In the genomic region with DNA sequence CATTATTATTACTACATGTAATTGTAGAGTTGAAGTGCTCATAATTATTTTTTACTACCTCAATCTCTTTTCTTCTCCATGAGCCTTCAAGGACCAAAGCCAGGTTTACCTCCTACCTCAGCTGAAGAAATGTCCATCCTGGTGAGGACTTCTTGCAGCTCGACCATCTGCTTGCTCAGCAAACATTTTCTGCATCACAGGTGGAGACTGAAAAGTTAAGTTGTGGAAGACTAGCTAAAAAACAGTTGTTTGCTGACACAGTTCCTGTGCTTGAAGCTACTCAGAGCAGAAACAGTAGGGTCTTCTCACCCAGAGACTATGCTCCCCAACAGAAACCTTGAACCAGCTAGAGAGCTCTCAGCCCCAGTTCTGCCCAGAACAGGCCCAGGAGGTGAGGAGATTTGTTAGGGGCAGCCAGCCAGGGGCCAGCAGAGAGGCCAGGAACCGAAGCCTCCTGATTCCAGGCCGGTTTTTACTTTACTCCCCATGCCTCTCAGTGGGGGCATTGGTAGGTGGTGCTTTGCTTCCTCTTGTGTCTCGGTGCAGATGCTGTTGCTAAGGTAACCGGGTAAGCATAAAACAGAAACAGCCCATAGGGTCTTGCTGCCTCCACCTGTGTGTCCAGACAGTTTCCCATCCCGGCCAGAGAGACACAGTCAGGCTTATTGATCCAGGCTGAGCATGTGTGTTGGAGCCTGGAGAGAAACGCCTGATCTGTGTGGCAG, we compare ENCODE assay signal across 9 cellular contexts. TPM values are rescaled to one million over a fixed set of nuclear protein-coding genes. Genes with fewer than 3 reads are reported as not detected.
A peak's percentile ranks its signal among the peaks of the same experiment; 100 is the strongest.
DNase-seq lines count a peak whose midpoint lies in the region; ATAC-seq and TF ChIP-seq lines count a peak whose summit lies in the region.
"Had no signal": no experiment of that assay in that cellular context is flagged by ENCODE, and none has a peak within 500 bp of the region (broad histone marks: within the 10 kb centered on the region; RNA-seq: fewer than 3 reads in every experiment).

No MANE protein-coding gene starts in this region.

- H3K4me1 ChIP-seq in hepatocyte (ENCODE audit: insufficient read depth), result peaks cover 21% of the 10 kb centered on the region
- no peaks in the 10 kb centered on the region for H3K4me1 ChIP-seq in tibial artery
- peaks cover 0 to 24% (median 0%) of the 10 kb centered on the region in 3 donors for H3K4me1 ChIP-seq in gastroesophageal sphincter

- no peaks in the 10 kb centered on the region for H3K9me3 ChIP-seq in KOPT-K1 (ENCODE audit: insufficient read depth, low read length, poor library complexity, severe bottlenecking)
- H3K9me3 ChIP-seq in hepatocyte (ENCODE audit: low read depth), result no peaks in the 10 kb centered on the region
- no peaks in the 10 kb centered on the region for H3K9me3 ChIP-seq in tibial artery
- no peaks in the 10 kb centered on the region for H3K9me3 ChIP-seq in gastroesophageal sphincter
- H3K9me3 ChIP-seq: neutrophil had no signal

- no peak overlapping the region for H3K4me2 ChIP-seq in hepatocyte

- H3K4me3 ChIP-seq in hepatocyte (no peak overlapping the region), tibial artery (no peak overlapping the region), gastroesophageal sphincter (no peak overlapping the region)

- intact Hi-C loops in tibial artery (cut with DNase I; ENCODE audit: low total_unique reads), result no loop called here

- no peaks in the 10 kb centered on the region for H3K27me3 ChIP-seq in hepatocyte
- H3K27me3 ChIP-seq in tibial artery, result no peaks in the 10 kb centered on the region
- H3K27me3 ChIP-seq in gastroesophageal sphincter, result no peaks in the 10 kb centered on the region
- H3K27me3 ChIP-seq: neutrophil had no signal

- H2AFZ ChIP-seq in hepatocyte, result no peak overlapping the region

- no peaks in the 10 kb centered on the region for H3K9me2 ChIP-seq in hepatocyte (replicated peaks; ENCODE audit: insufficient read depth)

- H3K36me3 ChIP-seq in KOPT-K1 (ENCODE audit: insufficient read depth, low read length) (no peaks in the 10 kb centered on the region), hepatocyte (replicated peaks; ENCODE audit: insufficient read depth, low read depth) (no peaks in the 10 kb centered on the region), tibial artery (no peaks in the 10 kb centered on the region), gastroesophageal sphincter (no peaks in the 10 kb centered on the region)
- H3K36me3 ChIP-seq: neutrophil had no signal

- H3K27ac ChIP-seq in KOPT-K1 (ENCODE audit: low read depth, low read length, poor library complexity, severe bottlenecking), result peak overlapping the region; percentile 64
- peak overlapping the region; percentile 67 for H3K27ac ChIP-seq in hepatocyte
- no peak overlapping the region for H3K27ac ChIP-seq in tibial artery
- H3K27ac ChIP-seq in gastroesophageal sphincter, result no peak overlapping the region
- H3K27ac ChIP-seq: neutrophil had no signal

- ATAC-seq in GM18517 (IDR thresholded peaks at IDR 0.05; ENCODE audit: unreplicated experiment) (peak; percentile 76), GM21576 (IDR thresholded peaks at IDR 0.05; ENCODE audit: unreplicated experiment) (peak; percentile 65), gastroesophageal sphincter (no peak)

- WGBS in hepatocyte (ENCODE audit: low lambda C conversion rate, missing lambda C conversion rate), result 47% methylated on average over 7 of the region's 7 CpGs
- 73 to 87% methylated on average over 3 to 4 of the region's 7 CpGs for WGBS in gastroesophageal sphincter (ENCODE audit: low coverage in 1 of 2), 2 donors

- TF ChIP-seq EP300 in gastroesophageal sphincter (IDR thresholded peaks at IDR 0.05), result no peak

- no peak for TF ChIP-seq POLR2A in gastroesophageal sphincter (IDR thresholded peaks at IDR 0.05)

- TF ChIP-seq CTCF in hepatocyte (IDR thresholded peaks at IDR 0.05; ENCODE audit: poor library complexity) (no peak), tibial artery (IDR thresholded peaks at IDR 0.05) (no peak), gastroesophageal sphincter (IDR thresholded peaks at IDR 0.05) (no peak)

- H4K20me1 ChIP-seq in hepatocyte (ENCODE audit: insufficient read depth, poor library complexity, severe bottlenecking), result no peaks in the 10 kb centered on the region

- DNase-seq in hepatocyte (ENCODE audit: low spot score) (no peak), tibial artery (no peak), amygdala (lab: John Stamatoyannopoulos, UW) (no peak), NCI-H1694 (lab: John Stamatoyannopoulos, UW) (no peak)

- no peaks in the 10 kb centered on the region for H3K79me2 ChIP-seq in hepatocyte

RNA-seq across cellular contexts. Expression of a gene that starts 54.9 kb away (rescaled TPM):
- total RNA-seq in hepatocyte (300 and 338 TPM in 2 replicates), gastroesophageal sphincter (100 to 1,000 TPM in 2 of 4 donors, 10 to 100 TPM in 2; 32.7 to 211 (median 92.6) TPM)
- polyA plus RNA-seq in hepatocyte, result 125 and 172 TPM in 2 replicates

Comparison
In these comparisons a context has a peak if more than half of its experiments do, and no peak if none do; other contexts are left out.
1. H3K27ac ChIP-seq: peak in KOPT-K1 (single experiment) and hepatocyte (single experiment); none in tibial artery (0 of 2) and gastroesophageal sphincter (0 of 4).